ENCODE assay signal across 14 cellular contexts in the genomic region with DNA sequence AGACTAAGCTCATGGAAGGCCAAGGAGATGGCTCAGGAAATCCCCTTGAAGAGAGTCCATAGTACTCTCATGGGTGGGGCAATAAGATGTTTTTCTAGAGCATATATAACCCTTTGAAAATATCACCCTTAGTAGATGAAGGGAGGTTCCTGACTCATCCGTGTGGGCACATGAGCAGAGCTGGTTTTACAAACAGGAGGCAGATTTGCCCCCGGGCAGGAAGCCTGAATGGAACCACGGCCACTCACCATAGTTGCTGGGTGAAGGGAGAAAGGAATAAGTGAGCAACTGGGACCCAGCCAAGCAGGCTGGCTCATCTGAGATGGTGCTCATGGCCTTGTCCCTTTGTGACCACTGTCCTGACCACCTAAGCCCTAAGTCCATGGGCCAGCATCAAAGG. TPM values are rescaled to one million over a fixed set of nuclear protein-coding genes. Genes with fewer than 3 reads are reported as not detected.
DNase-seq lines count a peak whose midpoint lies in the region; ATAC-seq and TF ChIP-seq lines count a peak whose summit lies in the region.
"Had no signal": no experiment of that assay in that cellular context is flagged by ENCODE, and none has a peak within 500 bp of the region (broad histone marks: within the 10 kb centered on the region; RNA-seq: fewer than 3 reads in every experiment).

No MANE protein-coding gene starts in this region.

- H3K27ac ChIP-seq in mammary epithelial cell (ENCODE audit: insufficient read depth, low read depth, low read length): no peak overlapping the region
- H3K27ac ChIP-seq: BLaER1 treated with 17β-estradiol and CSF1 and Interleukin-3, amounts not matched to agents 10 nM and 100 nM had no signal

- no peak overlapping the region for H2AFZ ChIP-seq in mammary epithelial cell (ENCODE audit: low read depth, low read length)

- no peak overlapping the region for H3K4me3 Mint-ChIP-seq in activated T-cell treated with anti-CD3 and anti-CD28 coated beads, Interleukin-2, amount 50 U/mL, for 4 hours
- H3K4me3 Mint-ChIP-seq: IgD-negative memory B cell had no signal

- H3K4me3 ChIP-seq in MG63 (no peak overlapping the region), mammary epithelial cell (replicated peaks in 1 of 3; ENCODE audit: insufficient read depth in 1 of 3, low read depth in 2 of 3, low read length in 3 of 3) (no peak overlapping the region)
- H3K4me3 ChIP-seq: BLaER1 treated with 17β-estradiol and CSF1 and Interleukin-3, amounts not matched to agents 10 nM and 100 nM had no signal

- no peaks in the 10 kb centered on the region for H3K9me3 Mint-ChIP-seq in activated T-cell treated with anti-CD3 and anti-CD28 coated beads, Interleukin-2, amount 50 U/mL, for 4 hours
- H3K9me3 Mint-ChIP-seq: IgD-negative memory B cell had no signal

- no peak for TF ChIP-seq CTCF in mammary epithelial cell (conservative IDR thresholded peaks at IDR 0.05 in 1 of 2, IDR thresholded peaks at IDR 0.05 in 1 of 2; ENCODE audit: extremely low read depth in 1 of 2, insufficient read depth in 1 of 2, low read depth in 1 of 2, low read length in 2 of 2)

- H3K36me3 Mint-ChIP-seq in activated T-cell treated with anti-CD3 and anti-CD28 coated beads, Interleukin-2, amount 50 U/mL, for 4 hours (ENCODE audit: insufficient read depth): no peaks in the 10 kb centered on the region
- H3K36me3 Mint-ChIP-seq: IgD-negative memory B cell had no signal

- in situ Hi-C loops in mammary epithelial cell (cut with MboI; ENCODE audit: low sequenced_read_pairs in 2 of 2): loop anchor here (5.0 to 10.0 kb wide), 2 partner anchors 97 to 99 kb away; a partner anchor contains a TSS

- no peaks in the 10 kb centered on the region for H3K79me2 ChIP-seq in mammary epithelial cell (ENCODE audit: insufficient read depth, low read length)

- CTCF ChIA-PET in mammary epithelial cell (lab: Charles Lee; ENCODE audit: low non-redundant PET): no interaction called here

- peaks cover 9% of the 10 kb centered on the region for H3K4me1 ChIP-seq in mammary epithelial cell (ENCODE audit: insufficient read depth, low read length)
- H3K4me1 ChIP-seq: BLaER1 treated with 17β-estradiol and CSF1 and Interleukin-3, amounts not matched to agents 10 nM and 100 nM had no signal

- H3K27me3 Mint-ChIP-seq in activated T-cell treated with anti-CD3 and anti-CD28 coated beads, Interleukin-2, amount 50 U/mL, for 4 hours (ENCODE audit: low read depth): peaks cover 21% of the 10 kb centered on the region

- H3K9me3 ChIP-seq in MG63: no peaks in the 10 kb centered on the region
- no peaks in the 10 kb centered on the region for H3K9me3 ChIP-seq in mammary epithelial cell (replicated peaks; ENCODE audit: insufficient read depth, low read length)
- H3K9me3 ChIP-seq: BLaER1 treated with 17β-estradiol and CSF1 and Interleukin-3, amounts not matched to agents 10 nM and 100 nM had no signal

- no peak for ATAC-seq in activated T-cell treated with anti-CD3 and anti-CD28 coated beads, Interleukin-2, amount 50 U/mL, for 4 hours
- no peak for ATAC-seq in left ventricle myocardium superior
- ATAC-seq: Right ventricle myocardium inferior, SK-N-SH treated with all-trans-retinoic acid at 6 μM for 48 hours had no signal

- peak; percentile 62 for DNase-seq in ELR (ENCODE audit: low read depth)
- peak; percentile 63 for DNase-seq in MG63
- DNase-seq in mammary epithelial cell: peak; percentile 90
- DNase-seq in renal cortical epithelial cell (ENCODE audit: low read depth): peak; percentile 18
- no peak for DNase-seq in activated T-cell treated with anti-CD3 and anti-CD28 coated beads, Interleukin-2, amount 50 U/mL, for 4 hours
- DNase-seq in stimulated activated CD8-positive, alpha-beta memory T cell treated with anti-CD3 and anti-CD28 coated beads, Interleukin-4, amount 100 ng/mL, for 48 hours: no peak
- no peak for DNase-seq in left ventricle myocardium superior
- DNase-seq: NCI-H1048, NCI-H146, NCI-H69 had no signal

- H3K9ac ChIP-seq in mammary epithelial cell (ENCODE audit: insufficient read depth, low read length): no peak overlapping the region
- H3K9ac ChIP-seq: BLaER1 treated with 17β-estradiol and CSF1 and Interleukin-3, amounts not matched to agents 10 nM and 100 nM had no signal

- H3K4me1 Mint-ChIP-seq in activated T-cell treated with anti-CD3 and anti-CD28 coated beads, Interleukin-2, amount 50 U/mL, for 4 hours (ENCODE audit: low read depth): peaks cover 1% of the 10 kb centered on the region

- BruUV-seq in mammary epithelial cell (replicated peaks; lab: Mats Ljungman, UMichigan): no TSS peak

- no peaks in the 10 kb centered on the region for H4K20me1 ChIP-seq in mammary epithelial cell (ENCODE audit: insufficient read depth, low read length)

- 20% methylated on average over 3 of the region's 3 CpGs for WGBS in mammary epithelial cell (ENCODE audit: low coverage, missing lambda C conversion rate)

- H3K36me3 ChIP-seq in MG63 (no peaks in the 10 kb centered on the region), mammary epithelial cell (ENCODE audit: insufficient read depth, low read length) (no peaks in the 10 kb centered on the region)
- H3K36me3 ChIP-seq: BLaER1 treated with 17β-estradiol and CSF1 and Interleukin-3, amounts not matched to agents 10 nM and 100 nM had no signal

- intact Hi-C loops in mammary epithelial cell (cut with micrococcal nuclease): loop anchor here (5.0 kb wide), 1 partner anchor 334 kb away; no protein-coding TSS in a partner anchor
- intact Hi-C loops in left ventricle myocardium superior (cut with micrococcal nuclease): no loop called here

- no peak overlapping the region for H3K4me2 ChIP-seq in mammary epithelial cell (ENCODE audit: insufficient read depth, low read depth, low read length)
- H3K4me2 ChIP-seq: BLaER1 treated with 17β-estradiol and CSF1 and Interleukin-3, amounts not matched to agents 10 nM and 100 nM had no signal

- H3K27me3 ChIP-seq in MG63 (no peaks in the 10 kb centered on the region), mammary epithelial cell (ENCODE audit: insufficient read depth, low read length) (no peaks in the 10 kb centered on the region)
- H3K27me3 ChIP-seq: BLaER1 treated with 17β-estradiol and CSF1 and Interleukin-3, amounts not matched to agents 10 nM and 100 nM had no signal

- dilution Hi-C loops in mammary epithelial cell (cut with HindIII; ENCODE audit: low sequenced_read_pairs): no loop called here

RNA-seq across cellular contexts. Expression of a gene that starts 29.0 kb away (rescaled TPM):
- 4.8 and 7.9 TPM in 2 replicates for total RNA-seq in MG63 (2014; rRNA removed; shearing (Covaris generic); ENCODE audit: low replicate concordance)
- total RNA-seq in mammary epithelial cell (10 to 100 TPM; 10.2 to 25.0 TPM), renal cortical epithelial cell (1.6 and 6.5 TPM in 2 replicates), left ventricle myocardium superior (52.4 TPM)
- 12.3 TPM for polyA plus RNA-seq in mammary epithelial cell
- 25.1 TPM for polyA minus RNA-seq in mammary epithelial cell
- total RNA-seq in activated T-cell treated with anti-CD3 and anti-CD28 coated beads, Interleukin-2, amount 50 U/mL, for 4 hours: 1 to 10 TPM; 3.7 to 4.3 (median 3.8) TPM

Comparison
In these comparisons a context has a peak if more than half of its experiments do, and no peak if none do; other contexts are left out.
1. DNase-seq: peak in ELR (single experiment), MG63 (single experiment), mammary epithelial cell (single experiment) and renal cortical epithelial cell (single experiment); none in activated T-cell treated with anti-CD3 and anti-CD28 coated beads, Interleukin-2, amount 50 U/mL, for 4 hours (single experiment), stimulated activated CD8-positive, alpha-beta memory T cell treated with anti-CD3 and anti-CD28 coated beads, Interleukin-4, amount 100 ng/mL, for 48 hours (single experiment) and left ventricle myocardium superior (single experiment).